ENCODE assay signal across 15 cellular contexts in the genomic region with DNA sequence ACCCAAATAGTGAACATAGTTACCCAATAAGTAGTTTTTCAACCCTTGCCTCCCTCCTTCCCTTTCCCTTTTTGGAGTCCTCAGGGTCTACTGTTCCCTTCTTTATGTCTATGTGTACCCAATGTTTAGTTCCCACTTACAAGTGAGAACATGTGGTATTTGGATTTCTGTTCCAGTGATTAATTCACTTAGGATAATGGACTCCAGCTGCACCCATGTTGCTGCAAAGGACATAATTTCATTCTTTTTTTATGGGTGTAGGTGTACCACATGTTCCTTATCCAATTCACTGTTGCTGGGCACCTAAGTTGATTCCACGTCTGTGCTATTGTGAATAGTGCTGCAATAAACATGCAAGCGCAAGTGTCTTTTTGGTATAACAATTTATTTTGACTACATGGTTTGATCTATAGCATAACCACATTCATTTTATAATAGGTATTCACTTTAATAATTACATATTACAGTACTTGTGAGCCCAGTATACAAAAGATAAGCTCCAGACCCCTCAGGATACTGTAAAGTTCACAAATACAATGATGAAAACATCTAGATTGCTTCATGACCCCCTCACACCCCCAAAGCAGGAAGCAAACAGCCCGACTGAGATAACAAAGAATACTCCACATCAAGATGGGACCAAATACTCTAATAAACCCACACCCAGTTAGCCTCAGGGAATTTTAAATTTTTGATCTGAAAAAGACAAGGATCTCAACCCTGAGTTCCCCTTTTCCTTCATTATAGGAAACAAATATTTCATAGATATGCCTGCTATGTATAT. TPM values are rescaled to one million over a fixed set of nuclear protein-coding genes. Genes with fewer than 3 reads are reported as not detected.
DNase-seq lines count a peak whose midpoint lies in the region; FAIRE-seq and TF ChIP-seq lines count a peak whose summit lies in the region.
"Had no signal": no experiment of that assay in that cellular context is flagged by ENCODE, and none has a peak within 500 bp of the region (broad histone marks: within the 10 kb centered on the region; RNA-seq: fewer than 3 reads in every experiment).

No MANE protein-coding gene starts in this region.

- FAIRE-seq in kidney (lab: Jason Lieb, UNC), result no peak

- peaks cover 74% of the 10 kb centered on the region for H3K4me1 Mint-ChIP-seq in activated naive CD4-positive, alpha-beta T cell treated with anti-CD3 and anti-CD28 coated beads for 36 hours (ENCODE audit: low read depth)
- H3K4me1 Mint-ChIP-seq in activated T-helper 2 cell treated with anti-CD3 and anti-CD28 coated beads, Interferon-gamma antibody, Interleukin-2, Interleukin-4, amounts not matched to agents 10 μg/mL and 5 μg/mL and 100 μg/mL, durations not matched to agents 14 hours and 24 hours and 36 hours (ENCODE audit: low read depth), result peaks cover 45% of the 10 kb centered on the region
- peaks cover 39% of the 10 kb centered on the region for H3K4me1 Mint-ChIP-seq in progenitor cell of endocrine pancreas (ENCODE audit: low read depth)

- CTCF ChIA-PET in activated naive CD4-positive, alpha-beta T cell treated with anti-CD3 and anti-CD28 coated beads for 36 hours (lab: Charles Lee), result no interaction called here

- no peak overlapping the region for H3K9ac ChIP-seq in kidney (ENCODE audit: low read length in 2 of 2)
- H3K9ac ChIP-seq: BLaER1, GM23248 had no signal

- peaks cover 2 to 11% of the 10 kb centered on the region in 2 donors for H3K4me1 ChIP-seq in kidney (ENCODE audit: control insufficient read depth in 1 of 2, insufficient read depth in 1 of 2, low read depth in 1 of 2, low read length in 2 of 2)

- H3K27ac ChIP-seq in kidney (ENCODE audit: low read depth in 2 of 2, low read length in 2 of 2), result no peak overlapping the region
- H3K27ac ChIP-seq: BLaER1, GM23248 had no signal

- intact Hi-C loops in activated naive CD4-positive, alpha-beta T cell treated with anti-CD3 and anti-CD28 coated beads for 36 hours (cut with micrococcal nuclease), result no loop called here
- intact Hi-C loops in activated T-helper 2 cell treated with anti-CD3 and anti-CD28 coated beads, Interferon-gamma antibody, Interleukin-2, Interleukin-4, amounts not matched to agents 10 μg/mL and 5 μg/mL and 100 μg/mL, durations not matched to agents 14 hours and 24 hours and 36 hours (cut with micrococcal nuclease), result no loop called here
- intact Hi-C loops in kidney (cut with DNase I), result no loop called here

- H3K27me3 Mint-ChIP-seq in activated naive CD4-positive, alpha-beta T cell treated with anti-CD3 and anti-CD28 coated beads for 36 hours (ENCODE audit: low read depth), result no peaks in the 10 kb centered on the region
- H3K27me3 Mint-ChIP-seq in activated T-helper 2 cell treated with anti-CD3 and anti-CD28 coated beads, Interferon-gamma antibody, Interleukin-2, Interleukin-4, amounts not matched to agents 10 μg/mL and 5 μg/mL and 100 μg/mL, durations not matched to agents 14 hours and 24 hours and 36 hours (ENCODE audit: low read depth), result no peaks in the 10 kb centered on the region
- H3K27me3 Mint-ChIP-seq in progenitor cell of endocrine pancreas, result no peaks in the 10 kb centered on the region

- H3K36me3 ChIP-seq in kidney (ENCODE audit: control insufficient read depth in 1 of 2, insufficient read depth in 2 of 2, low read length in 2 of 2), result no peaks in the 10 kb centered on the region

- no peaks in the 10 kb centered on the region for H3K9me3 ChIP-seq in kidney (ENCODE audit: control insufficient read depth in 1 of 2, low read length in 2 of 2)
- H3K9me3 ChIP-seq: BLaER1 had no signal

- H3K4me3 ChIP-seq in kidney (ENCODE audit: low read length in 2 of 2), result no peak overlapping the region
- H3K4me3 ChIP-seq: BLaER1, GM23248 had no signal

- H3K4me3 Mint-ChIP-seq in activated naive CD4-positive, alpha-beta T cell treated with anti-CD3 and anti-CD28 coated beads for 36 hours, result no peak overlapping the region
- H3K4me3 Mint-ChIP-seq in activated T-helper 2 cell treated with anti-CD3 and anti-CD28 coated beads, Interferon-gamma antibody, Interleukin-2, Interleukin-4, amounts not matched to agents 10 μg/mL and 5 μg/mL and 100 μg/mL, durations not matched to agents 14 hours and 24 hours and 36 hours (ENCODE audit: low read depth), result no peak overlapping the region
- H3K4me3 Mint-ChIP-seq in progenitor cell of endocrine pancreas (ENCODE audit: low read depth), result no peak overlapping the region

- peaks cover 18% of the 10 kb centered on the region for H3K36me3 Mint-ChIP-seq in activated naive CD4-positive, alpha-beta T cell treated with anti-CD3 and anti-CD28 coated beads for 36 hours (ENCODE audit: low read depth)
- H3K36me3 Mint-ChIP-seq in activated T-helper 2 cell treated with anti-CD3 and anti-CD28 coated beads, Interferon-gamma antibody, Interleukin-2, Interleukin-4, amounts not matched to agents 10 μg/mL and 5 μg/mL and 100 μg/mL, durations not matched to agents 14 hours and 24 hours and 36 hours (ENCODE audit: low read depth), result peaks cover 48% of the 10 kb centered on the region
- peaks cover 12% of the 10 kb centered on the region for H3K36me3 Mint-ChIP-seq in progenitor cell of endocrine pancreas (ENCODE audit: insufficient read depth)

- TF ChIP-seq CTCF in progenitor cell of endocrine pancreas (IDR thresholded peaks at IDR 0.05; ENCODE audit: unreplicated experiment), result no peak
- no peak for TF ChIP-seq CTCF in kidney (IDR thresholded peaks at IDR 0.05; ENCODE audit: borderline replicate concordance, extremely low read depth, insufficient read depth)

- DNase-seq in activated naive CD4-positive, alpha-beta T cell treated with anti-CD3 and anti-CD28 coated beads for 36 hours, result no peak
- DNase-seq in activated naive CD4-positive, alpha-beta T cell treated with Interleukin-2 at 50 U/mL for 16 hours, result no peak
- DNase-seq in NCI-H1417 treated with DMSO at 0.1 percent for 48 hours (lab: John Stamatoyannopoulos, UW), result peak; percentile 45
- DNase-seq in activated T-helper 2 cell treated with anti-CD3 and anti-CD28 coated beads, Interferon-gamma antibody, Interleukin-2, Interleukin-4, amounts not matched to agents 10 μg/mL and 5 μg/mL and 100 μg/mL, durations not matched to agents 14 hours and 24 hours and 36 hours (ENCODE audit: low spot score), result no peak
- no peak for DNase-seq in progenitor cell of endocrine pancreas (ENCODE audit: low spot score, unreplicated experiment)
- DNase-seq in stimulated activated CD4-positive, alpha-beta T cell treated with anti-CD3 and anti-CD28 coated beads, Interleukin-2, amount 100 ng/mL, for 48 hours, result no peak
- no peak for DNase-seq in HPDE6-E6E7 (ENCODE audit: extremely low spot score)
- DNase-seq in kidney, result no peak
- DNase-seq: GM23248; NCI-H446 treated with DMSO at 0.1 percent for 48 hours; right cardiac atrium; stimulated activated naive CD8-positive, alpha-beta T cell treated with anti-CD3 and anti-CD28 coated beads, Interleukin-15, Interleukin-2, amounts not matched to agents 100 U/mL and 50 U/mL, for 24 hours; T-helper 2 cell had no signal

- H3K9me3 Mint-ChIP-seq in activated naive CD4-positive, alpha-beta T cell treated with anti-CD3 and anti-CD28 coated beads for 36 hours, result no peaks in the 10 kb centered on the region
- H3K9me3 Mint-ChIP-seq in activated T-helper 2 cell treated with anti-CD3 and anti-CD28 coated beads, Interferon-gamma antibody, Interleukin-2, Interleukin-4, amounts not matched to agents 10 μg/mL and 5 μg/mL and 100 μg/mL, durations not matched to agents 14 hours and 24 hours and 36 hours, result no peaks in the 10 kb centered on the region
- H3K9me3 Mint-ChIP-seq in progenitor cell of endocrine pancreas (ENCODE audit: low read depth), result no peaks in the 10 kb centered on the region
- H3K9me3 Mint-ChIP-seq: activated naive CD4-positive, alpha-beta T cell treated with anti-CD3 and anti-CD28 coated beads, Interleukin-2, amount 50 U/mL, for 72 hours had no signal

- H3K27ac Mint-ChIP-seq in activated naive CD4-positive, alpha-beta T cell treated with anti-CD3 and anti-CD28 coated beads for 36 hours, result peak overlapping the region; percentile 23
- H3K27ac Mint-ChIP-seq in activated T-helper 2 cell treated with anti-CD3 and anti-CD28 coated beads, Interferon-gamma antibody, Interleukin-2, Interleukin-4, amounts not matched to agents 10 μg/mL and 5 μg/mL and 100 μg/mL, durations not matched to agents 14 hours and 24 hours and 36 hours, result peak overlapping the region; percentile 44
- H3K27ac Mint-ChIP-seq in progenitor cell of endocrine pancreas, result peak overlapping the region; percentile 87
- H3K27ac Mint-ChIP-seq: activated naive CD4-positive, alpha-beta T cell treated with anti-CD3 and anti-CD28 coated beads, Interleukin-2, amount 50 U/mL, for 72 hours had no signal

RNA-seq across cellular contexts. Expression of a gene that starts 45.3 kb away (rescaled TPM):
- 10 to 100 TPM; 84.9 to 89.7 TPM for total RNA-seq in activated naive CD4-positive, alpha-beta T cell treated with anti-CD3 and anti-CD28 coated beads for 36 hours
- total RNA-seq in activated T-helper 2 cell treated with anti-CD3 and anti-CD28 coated beads, Interferon-gamma antibody, Interleukin-2, Interleukin-4, amounts not matched to agents 10 μg/mL and 5 μg/mL and 100 μg/mL, durations not matched to agents 14 hours and 24 hours and 36 hours, result 121 and 125 TPM in 2 replicates
- total RNA-seq in progenitor cell of endocrine pancreas (244 and 249 TPM in 2 replicates), kidney (150 TPM)
- 19.1 TPM for polyA plus RNA-seq in kidney (ENCODE audit: insufficient read depth, low read depth, low replicate concordance)

Comparison
In these comparisons a context has a peak if more than half of its experiments do, and no peak if none do; other contexts are left out.
1. H3K27ac Mint-ChIP-seq: peak in every context shown above with its lines; median percentile 87 in progenitor cell of endocrine pancreas; 44 in activated T-helper 2 cell treated with anti-CD3 and anti-CD28 coated beads, Interferon-gamma antibody, Interleukin-2, Interleukin-4, amounts not matched to agents 10 μg/mL and 5 μg/mL and 100 μg/mL, durations not matched to agents 14 hours and 24 hours and 36 hours; 23 in activated naive CD4-positive, alpha-beta T cell treated with anti-CD3 and anti-CD28 coated beads for 36 hours.